ENCODE assay signal across 14 cellular contexts in genomic region chr18:79553696-79554095, GRCh38.
DNase-seq lines count a peak whose midpoint lies in the region; ATAC-seq and TF ChIP-seq lines count a peak whose summit lies in the region.
"Had no signal": no experiment of that assay in that cellular context is flagged by ENCODE, and none has a peak within 500 bp of the region (broad histone marks: within the 10 kb centered on the region; RNA-seq: fewer than 3 reads in every experiment).

No MANE protein-coding gene starts in this region.

- ATAC-seq in left lung (no peak), GM19467 (IDR thresholded peaks at IDR 0.05; ENCODE audit: unreplicated experiment) (no peak)

- H3K4me1 ChIP-seq in BLaER1 (peaks cover 32% of the 10 kb centered on the region), endodermal cell (ENCODE audit: control insufficient read depth, insufficient read depth, low read length) (no peaks in the 10 kb centered on the region), left lung (no peaks in the 10 kb centered on the region)
- H3K4me1 ChIP-seq: Caco-2 had no signal

- WGBS in endodermal cell (ENCODE audit: insufficient coverage in 1 of 2, insufficient read length in 1 of 2), 2 experiments: 93 to 94% methylated on average over 24 to 25 of the region's 25 CpGs

- H4K20me1 ChIP-seq in BLaER1: 0 out of 2 replicates have a peak, but pooled peaks cover 9% of the 10 kb centered on the region

- TF ChIP-seq CTCF in endodermal cell (conservative IDR thresholded peaks at IDR 0.05): no peak
- TF ChIP-seq CTCF in left lung (IDR thresholded peaks at IDR 0.05): no peak
- no peak for TF ChIP-seq CTCF in osteocyte (IDR thresholded peaks at IDR 0.05)

- H3K27ac Mint-ChIP-seq in endodermal cell (no peak overlapping the region), osteocyte (ENCODE audit: unreplicated experiment) (no peak overlapping the region)
- no peak overlapping the region for H3K27ac Mint-ChIP-seq in activated CD4-positive, alpha-beta T cell treated with anti-CD3 and anti-CD28 coated beads, Interleukin-2, amount 10 ng/mL, durations not matched to agents 24 days and 14 days
- H3K27ac Mint-ChIP-seq: B cell; CD4-positive, CD25-positive, alpha-beta regulatory T cell; CD8-positive, alpha-beta memory T cell had no signal

- H3K4me3 Mint-ChIP-seq in endodermal cell (no peak overlapping the region), osteocyte (ENCODE audit: unreplicated experiment) (no peak overlapping the region)
- no peak overlapping the region for H3K4me3 Mint-ChIP-seq in activated CD4-positive, alpha-beta T cell treated with anti-CD3 and anti-CD28 coated beads, Interleukin-2, amount 10 ng/mL, durations not matched to agents 24 days and 14 days
- H3K4me3 Mint-ChIP-seq: B cell; CD4-positive, CD25-positive, alpha-beta regulatory T cell; CD8-positive, alpha-beta memory T cell; H9 had no signal

- DNase-seq in endodermal cell (peak; percentile 38), left lung (peak; percentile 22 to 68), osteocyte (ENCODE audit: extremely low spot score, unreplicated experiment) (peak; percentile 75), GM19240 (ENCODE audit: insufficient read length, low spot score) (no peak), middle frontal gyrus (ENCODE audit: extremely low spot score, low spot score) (no peak)
- no peak for DNase-seq in activated CD4-positive, alpha-beta T cell treated with anti-CD3 and anti-CD28 coated beads, Interleukin-2, amount 10 ng/mL, durations not matched to agents 24 days and 14 days
- DNase-seq: C1 segment of cervical spinal cord; Caco-2; CD4-positive, CD25-positive, alpha-beta regulatory T cell; CD8-positive, alpha-beta memory T cell; H9 had no signal

- H3K27me3 ChIP-seq in BLaER1: peaks cover 40% of the 10 kb centered on the region
- no peaks in the 10 kb centered on the region for H3K27me3 ChIP-seq in endodermal cell (ENCODE audit: control insufficient read depth, insufficient read depth, low read length, poor library complexity, severe bottlenecking)
- peaks cover 0 to 8% of the 10 kb centered on the region in 2 donors for H3K27me3 ChIP-seq in left lung

- H3K27me3 Mint-ChIP-seq in endodermal cell (ENCODE audit: insufficient read depth) (no peaks in the 10 kb centered on the region), osteocyte (ENCODE audit: unreplicated experiment) (peaks cover 11% of the 10 kb centered on the region)
- H3K27me3 Mint-ChIP-seq in activated CD4-positive, alpha-beta T cell treated with anti-CD3 and anti-CD28 coated beads, Interleukin-2, amount 10 ng/mL, durations not matched to agents 24 days and 14 days: no peaks in the 10 kb centered on the region
- H3K27me3 Mint-ChIP-seq: B cell; CD4-positive, CD25-positive, alpha-beta regulatory T cell; CD8-positive, alpha-beta memory T cell had no signal

- H3K4me2 ChIP-seq in BLaER1: peak overlapping the region; percentile 70; the same call in 1 of the 2 replicates

- H3K4me1 Mint-ChIP-seq in endodermal cell (no peaks in the 10 kb centered on the region), osteocyte (ENCODE audit: unreplicated experiment) (no peaks in the 10 kb centered on the region)
- no peaks in the 10 kb centered on the region for H3K4me1 Mint-ChIP-seq in activated CD4-positive, alpha-beta T cell treated with anti-CD3 and anti-CD28 coated beads, Interleukin-2, amount 10 ng/mL, durations not matched to agents 24 days and 14 days
- H3K4me1 Mint-ChIP-seq: B cell; CD4-positive, CD25-positive, alpha-beta regulatory T cell; CD8-positive, alpha-beta memory T cell; H9 had no signal

- no peak overlapping the region for H3K27ac ChIP-seq in BLaER1
- no peak overlapping the region for H3K27ac ChIP-seq in endodermal cell (ENCODE audit: low read depth, low read length)
- no peak overlapping the region for H3K27ac ChIP-seq in left lung

- H3K9me3 Mint-ChIP-seq in endodermal cell (peaks cover 5% of the 10 kb centered on the region), osteocyte (ENCODE audit: unreplicated experiment) (no peaks in the 10 kb centered on the region)
- no peaks in the 10 kb centered on the region for H3K9me3 Mint-ChIP-seq in activated CD4-positive, alpha-beta T cell treated with anti-CD3 and anti-CD28 coated beads, Interleukin-2, amount 10 ng/mL, durations not matched to agents 24 days and 14 days
- H3K9me3 Mint-ChIP-seq: CD4-positive, CD25-positive, alpha-beta regulatory T cell; CD8-positive, alpha-beta memory T cell had no signal

- H3K36me3 ChIP-seq in BLaER1 (no peaks in the 10 kb centered on the region), endodermal cell (ENCODE audit: control insufficient read depth, insufficient read depth, low read length) (no peaks in the 10 kb centered on the region), left lung (no peaks in the 10 kb centered on the region)

- H3K9ac ChIP-seq in BLaER1 (no peak overlapping the region), endodermal cell (ENCODE audit: extremely low read depth, low read length, poor library complexity, severe bottlenecking) (no peak overlapping the region)

- H3K4me3 ChIP-seq in BLaER1: no peak overlapping the region
- no peak overlapping the region for H3K4me3 ChIP-seq in endodermal cell (ENCODE audit: low read length)
- no peak overlapping the region for H3K4me3 ChIP-seq in left lung

- H3K9me3 ChIP-seq in BLaER1: peaks cover under 1% of the 10 kb centered on the region; the same call in 1 of the 2 replicates
- H3K9me3 ChIP-seq in endodermal cell (ENCODE audit: control insufficient read depth, low read length): no peaks in the 10 kb centered on the region
- no peaks in the 10 kb centered on the region for H3K9me3 ChIP-seq in left lung
- H3K9me3 ChIP-seq: Caco-2 had no signal

- intact Hi-C loops in left lung (cut with DNase I): no loop called here
- intact Hi-C loops in activated CD4-positive, alpha-beta T cell treated with anti-CD3 and anti-CD28 coated beads, Interleukin-2, amount 10 ng/mL, durations not matched to agents 24 days and 14 days (cut with micrococcal nuclease): no loop called here

- H3K36me3 Mint-ChIP-seq in endodermal cell (ENCODE audit: low read depth) (no peaks in the 10 kb centered on the region), osteocyte (ENCODE audit: unreplicated experiment) (no peaks in the 10 kb centered on the region)
- no peaks in the 10 kb centered on the region for H3K36me3 Mint-ChIP-seq in activated CD4-positive, alpha-beta T cell treated with anti-CD3 and anti-CD28 coated beads, Interleukin-2, amount 10 ng/mL, durations not matched to agents 24 days and 14 days (ENCODE audit: low read depth)
- H3K36me3 Mint-ChIP-seq: CD4-positive, CD25-positive, alpha-beta regulatory T cell; CD8-positive, alpha-beta memory T cell had no signal

Comparison
In these comparisons a context has a peak if more than half of its experiments do, and no peak if none do; other contexts are left out.
1. DNase-seq: peak in endodermal cell (single experiment), left lung (2 of 2) and osteocyte (single experiment); none in GM19240 (single experiment), middle frontal gyrus (single experiment) and activated CD4-positive, alpha-beta T cell treated with anti-CD3 and anti-CD28 coated beads, Interleukin-2, amount 10 ng/mL, durations not matched to agents 24 days and 14 days (single experiment).